21 cellular contexts compared by ENCODE assay signal in the genomic region with DNA sequence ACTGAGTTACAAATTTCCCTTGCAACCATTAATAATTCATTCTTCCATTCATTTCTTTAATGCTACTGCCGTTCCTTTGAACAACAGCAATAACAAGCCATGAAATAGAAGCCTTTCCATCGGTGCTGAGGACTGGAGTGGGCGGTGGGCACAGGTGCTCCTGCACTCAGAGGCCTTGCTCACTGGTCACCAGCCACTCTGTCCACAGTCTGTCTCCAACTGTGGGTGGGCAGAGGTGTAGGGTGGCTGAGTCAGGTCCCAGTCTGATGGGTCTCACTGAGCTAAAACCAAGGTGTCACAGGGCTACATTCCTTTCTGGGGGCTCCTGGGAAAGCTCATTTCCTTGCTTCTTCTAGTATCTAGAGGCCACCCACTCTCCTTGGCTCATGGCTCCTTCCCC. TPM values are rescaled to one million over a fixed set of nuclear protein-coding genes. Genes with fewer than 3 reads are reported as not detected.
A peak's percentile ranks its signal among the peaks of the same experiment; 100 is the strongest.
DNase-seq lines count a peak whose midpoint lies in the region; ATAC-seq, FAIRE-seq and TF ChIP-seq lines count a peak whose summit lies in the region.
"Had no signal": no experiment of that assay in that cellular context is flagged by ENCODE, and none has a peak within 500 bp of the region (broad histone marks: within the 10 kb centered on the region; RNA-seq: fewer than 3 reads in every experiment).

No MANE protein-coding gene starts in this region.

- in situ Hi-C loops in transverse colon (cut with MboI; ENCODE audit: low pct_ligation_motif_present in 1 of 4, low pct_unique_long_range_greater_than_20kb in 1 of 4, low sequenced_read_pairs in 3 of 4) = no loop called here

- H3K9ac ChIP-seq in colonic mucosa (ENCODE audit: low read depth in 2 of 2, low read length in 2 of 2) = no peak overlapping the region

- H3K4me1 ChIP-seq in colonic mucosa = peaks cover 7% of the 10 kb centered on the region
- peaks cover 9 to 43% (median 38%) of the 10 kb centered on the region in 4 donors for H3K4me1 ChIP-seq in transverse colon
- peaks cover 0 to 4% of the 10 kb centered on the region in 2 donors for H3K4me1 ChIP-seq in small intestine (ENCODE audit: control insufficient read depth in 2 of 2, insufficient read depth in 1 of 2, low read depth in 1 of 2, low read length in 1 of 2)
- H3K4me1 ChIP-seq: BE2C had no signal

- peak; percentile 36 for DNase-seq in cardiac septum (ENCODE audit: low spot score)
- DNase-seq in left ventricle myocardium superior = no peak
- DNase-seq in colonic mucosa = no peak
- DNase-seq in transverse colon = no peak
- no peak for DNase-seq in activated CD4-positive, alpha-beta T cell treated with anti-CD3 and anti-CD28 coated beads, Interleukin-2, amount 50 U/mL, for 1 hour
- DNase-seq in small intestine = no peak
- DNase-seq: 8988T; ACHN; BE2C; CD4-positive, alpha-beta memory T cell; DMS153; GDM1; HFFc6 had no signal

- H3K27ac ChIP-seq in colonic mucosa = peak overlapping the region; percentile 86
- peak overlapping the region in 3 of 4 donors; percentile 88 to 92 (median 89) for H3K27ac ChIP-seq in transverse colon
- H3K27ac ChIP-seq in small intestine (ENCODE audit: low read depth in 1 of 2, low read length in 1 of 2) = no peak overlapping the region

- no peak for FAIRE-seq in small intestine (lab: Jason Lieb, UNC)
- FAIRE-seq: GM12892, GM18507, H54, HepG2 had no signal

- no peak for TF ChIP-seq POLR2A in transverse colon (IDR thresholded peaks at IDR 0.05)

- H3K36me3 ChIP-seq in colonic mucosa = no peaks in the 10 kb centered on the region
- H3K36me3 ChIP-seq in transverse colon = no peaks in the 10 kb centered on the region
- H3K36me3 ChIP-seq in small intestine (ENCODE audit: control insufficient read depth in 2 of 2, insufficient read depth in 2 of 2, low read length in 2 of 2) = no peaks in the 10 kb centered on the region
- H3K36me3 ChIP-seq: BE2C had no signal

- WGBS in transverse colon (ENCODE audit: low coverage in 1 of 2), 2 donors = 75 to 80% methylated on average over 1 to 3 of the region's 3 CpGs
- WGBS in small intestine, 3 donors = 77 to 91% (median 85%) methylated on average over 3 of the region's 3 CpGs

- TF ChIP-seq EP300 in transverse colon (IDR thresholded peaks at IDR 0.05; ENCODE audit: low read depth) = no peak

- intact Hi-C loops in cardiac septum (cut with DNase I) = no loop called here
- intact Hi-C loops in left ventricle myocardium superior (cut with micrococcal nuclease) = no loop called here
- intact Hi-C loops in colonic mucosa (cut with DNase I) = no loop called here
- intact Hi-C loops in transverse colon (cut with DNase I; ENCODE audit: low total_unique reads) = no loop called here

- TF ChIP-seq CTCF in colonic mucosa (IDR thresholded peaks at IDR 0.05) = no peak
- TF ChIP-seq CTCF in transverse colon (IDR thresholded peaks at IDR 0.05) = no peak

- no peak for ATAC-seq in left ventricle myocardium superior
- ATAC-seq in HG03175 (IDR thresholded peaks at IDR 0.05; ENCODE audit: unreplicated experiment) = no peak
- ATAC-seq: GM23338, HCT116, HepG2 had no signal

- H3K4me3 ChIP-seq in colonic mucosa = no peak overlapping the region
- H3K4me3 ChIP-seq in transverse colon = no peak overlapping the region
- no peak overlapping the region for H3K4me3 ChIP-seq in small intestine (ENCODE audit: low read depth in 1 of 2, low read length in 2 of 2)
- H3K4me3 ChIP-seq: GM23338 had no signal

- H3K27me3 ChIP-seq in colonic mucosa = no peaks in the 10 kb centered on the region
- no peaks in the 10 kb centered on the region for H3K27me3 ChIP-seq in transverse colon
- H3K27me3 ChIP-seq in small intestine (ENCODE audit: control insufficient read depth in 2 of 2, insufficient read depth in 2 of 2, low read length in 2 of 2) = no peaks in the 10 kb centered on the region
- H3K27me3 ChIP-seq: BE2C had no signal

- H3K9me3 ChIP-seq in colonic mucosa = no peaks in the 10 kb centered on the region
- no peaks in the 10 kb centered on the region for H3K9me3 ChIP-seq in transverse colon
- H3K9me3 ChIP-seq in small intestine (ENCODE audit: control insufficient read depth, low read depth) = no peaks in the 10 kb centered on the region
- H3K9me3 ChIP-seq: BE2C had no signal

RNA-seq across cellular contexts. Expression of a gene that starts 6.3 kb away (rescaled TPM):
- not detected for total RNA-seq in cardiac septum
- not detected for total RNA-seq in left ventricle myocardium superior
- total RNA-seq in colonic mucosa = 100 to 1,000 TPM; 646 to 707 TPM
- total RNA-seq in transverse colon = 100 to 1,000 TPM; 243 to 431 (median 364) TPM
- polyA plus RNA-seq in small intestine = 100 to 1,000 TPM; 168 to 190 (median 173) TPM
- total RNA-seq: CD4-positive, alpha-beta memory T cell; Daoy; GM23338; HepG2; HFFc6 had no signal
- polyA plus RNA-seq: CD4-positive, alpha-beta memory T cell; HepG2 had no signal

Comparison
In these comparisons a context has a peak if more than half of its experiments do, and no peak if none do; other contexts are left out.
1. H3K27ac ChIP-seq: peak in colonic mucosa (single experiment) and transverse colon (3 of 4); none in small intestine (0 of 2).
2. RNA of a gene that starts 6.3 kb away (total RNA-seq): 646 to 707 TPM in colonic mucosa and 243 to 431 TPM in transverse colon; not detected in cardiac septum (single experiment) and not detected in left ventricle myocardium superior (single experiment); every median in the first group is over 100 times any median in the second.